ENCODE assay signal across 11 cellular contexts in genomic region chrX:13077168-13077567, GRCh38.
DNase-seq lines count a peak whose midpoint lies in the region; ATAC-seq and TF ChIP-seq lines count a peak whose summit lies in the region.
"Had no signal": no experiment of that assay in that cellular context is flagged by ENCODE, and none has a peak within 500 bp of the region (broad histone marks: within the 10 kb centered on the region; RNA-seq: fewer than 3 reads in every experiment).

No MANE protein-coding gene starts in this region.

- H3F3A ChIP-seq in SU-DHL-6 (ENCODE audit: insufficient read depth): peaks cover 61% of the 10 kb centered on the region

- no peak overlapping the region for H2AFZ ChIP-seq in SU-DHL-6 (ENCODE audit: low read depth, low read length, severe bottlenecking)

- H3K4me2 ChIP-seq in SU-DHL-6 (ENCODE audit: low read depth, low read length, poor library complexity, severe bottlenecking): peak overlapping the region; percentile 93

- peak; percentile 13 for DNase-seq in NK-92 treated with Interleukin-12 subunit alpha and Interleukin-12 subunit beta, amount 100 ng/mL, for 24 hours (lab: John Stamatoyannopoulos, UW)
- no peak for DNase-seq in NK-92 (lab: John Stamatoyannopoulos, UW; ENCODE audit: unreplicated experiment)
- DNase-seq in dedifferentiated amniotic fluid mesenchymal stem cell (ENCODE audit: extremely low spot score): peak; percentile 27
- no peak for DNase-seq in NCI-H2029 (lab: John Stamatoyannopoulos, UW)
- no peak for DNase-seq in NCI-H2171 (lab: John Stamatoyannopoulos, UW)
- DNase-seq: cerebellar nuclear complex, NCI-H187 had no signal

- peak overlapping the region; percentile 99 for H3K27ac ChIP-seq in SU-DHL-6 (ENCODE audit: low read depth, low read length)
- H3K27ac ChIP-seq: 22Rv1 had no signal

- no peaks in the 10 kb centered on the region for H3K9me3 ChIP-seq in SU-DHL-6 (ENCODE audit: insufficient read depth, low read length)

- no peaks in the 10 kb centered on the region for H3K36me3 ChIP-seq in SU-DHL-6 (ENCODE audit: low read length)

- H3K79me2 ChIP-seq in SU-DHL-6 (ENCODE audit: insufficient read depth, low read length): no peaks in the 10 kb centered on the region

- no peak overlapping the region for H3K4me3 Mint-ChIP-seq in stimulated activated naive CD8-positive, alpha-beta T cell treated with anti-CD3 and anti-CD28 coated beads, Interleukin-15, Interleukin-2, amounts not matched to agents 100 ng/mL and 50 ng/mL, for 24 hours

- no peak for TF ChIP-seq CTCF in SU-DHL-6 (IDR thresholded peaks at IDR 0.05; ENCODE audit: insufficient read depth, low read length, poor library complexity, severe bottlenecking)

- H3K9me3 Mint-ChIP-seq in stimulated activated naive CD8-positive, alpha-beta T cell treated with anti-CD3 and anti-CD28 coated beads, Interleukin-15, Interleukin-2, amounts not matched to agents 100 ng/mL and 50 ng/mL, for 24 hours: no peaks in the 10 kb centered on the region

- H4K20me1 ChIP-seq in SU-DHL-6 (ENCODE audit: low read depth, low read length): no peaks in the 10 kb centered on the region

- H3K4me1 Mint-ChIP-seq in stimulated activated naive CD8-positive, alpha-beta T cell treated with anti-CD3 and anti-CD28 coated beads, Interleukin-15, Interleukin-2, amounts not matched to agents 100 ng/mL and 50 ng/mL, for 24 hours (ENCODE audit: low read depth): peaks cover 80% of the 10 kb centered on the region

- H3K9ac ChIP-seq in SU-DHL-6 (ENCODE audit: low read length): peak overlapping the region; percentile 55

- ATAC-seq in HG02852 (IDR thresholded peaks at IDR 0.05; ENCODE audit: unreplicated experiment): no peak

- peak overlapping the region; percentile 78 for H3K27ac Mint-ChIP-seq in stimulated activated naive CD8-positive, alpha-beta T cell treated with anti-CD3 and anti-CD28 coated beads, Interleukin-15, Interleukin-2, amounts not matched to agents 100 ng/mL and 50 ng/mL, for 24 hours

- no peaks in the 10 kb centered on the region for H3K9me2 ChIP-seq in SU-DHL-6 (replicated peaks; ENCODE audit: insufficient read depth, low read length)

- no peaks in the 10 kb centered on the region for H3K27me3 ChIP-seq in SU-DHL-6 (ENCODE audit: low read length)

- H3K4me3 ChIP-seq in SU-DHL-6 (ENCODE audit: insufficient read depth, low read length, poor library complexity, severe bottlenecking): no peak overlapping the region

- H3K27me3 Mint-ChIP-seq in stimulated activated naive CD8-positive, alpha-beta T cell treated with anti-CD3 and anti-CD28 coated beads, Interleukin-15, Interleukin-2, amounts not matched to agents 100 ng/mL and 50 ng/mL, for 24 hours: no peaks in the 10 kb centered on the region

- no peaks in the 10 kb centered on the region for H3K36me3 Mint-ChIP-seq in stimulated activated naive CD8-positive, alpha-beta T cell treated with anti-CD3 and anti-CD28 coated beads, Interleukin-15, Interleukin-2, amounts not matched to agents 100 ng/mL and 50 ng/mL, for 24 hours (ENCODE audit: low read depth)

Comparison
In these comparisons a context has a peak if more than half of its experiments do, and no peak if none do; other contexts are left out.
1. DNase-seq: peak in NK-92 treated with Interleukin-12 subunit alpha and Interleukin-12 subunit beta, amount 100 ng/mL, for 24 hours (single experiment) and dedifferentiated amniotic fluid mesenchymal stem cell (single experiment); none in NK-92 (single experiment), NCI-H2029 (single experiment) and NCI-H2171 (single experiment).